In the genomic region with DNA sequence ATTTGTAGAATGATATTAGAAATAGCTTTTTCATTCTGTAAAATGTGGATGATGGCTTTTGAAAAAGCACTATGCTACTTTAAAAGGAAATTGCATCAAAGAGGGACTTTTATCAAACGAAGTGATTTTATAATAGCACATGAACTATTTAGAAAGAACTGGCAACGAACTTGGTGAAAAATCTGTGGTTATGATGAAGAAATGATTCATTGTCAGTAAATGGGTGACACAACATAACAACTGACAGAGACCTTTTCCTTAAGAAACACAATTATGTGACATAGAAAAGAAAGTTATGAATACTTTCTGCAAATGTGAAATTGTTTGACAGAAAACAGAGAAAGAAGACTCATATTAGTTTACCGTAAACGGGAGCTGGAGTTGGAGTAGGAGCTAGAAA, we compare ENCODE assay signal across 20 cellular contexts.
DNase-seq lines count a peak whose midpoint lies in the region; ATAC-seq and TF ChIP-seq lines count a peak whose summit lies in the region.
"Had no signal": no experiment of that assay in that cellular context is flagged by ENCODE, and none has a peak within 500 bp of the region (broad histone marks: within the 10 kb centered on the region; RNA-seq: fewer than 3 reads in every experiment).

No MANE protein-coding gene starts in this region.

- H3K9me3 ChIP-seq in ovary: no peaks in the 10 kb centered on the region
- H3K9me3 ChIP-seq: BE2C had no signal

- no peak overlapping the region for H3K4me3 Mint-ChIP-seq in activated T-helper 17 cell treated with anti-CD3 and anti-CD28 coated beads, Interleukin-2, amount 50 U/mL, for 72 hours
- H3K4me3 Mint-ChIP-seq: HFFc6 had no signal

- DNase-seq in HCEC 1CT: peak; percentile 39
- DNase-seq in fibroblast of pulmonary artery (ENCODE audit: low read depth): peak; percentile 51
- DNase-seq in ovary: no peak
- no peak for DNase-seq in COR-L47 (lab: John Stamatoyannopoulos, UW)
- DNase-seq: BE2C, EL, H7, HFFc6, KBM-7, NCI-H1105, NCI-H2081, NCI-H2171, NCI-H345, NCI-H524, OCI-M1, Right ventricle myocardium superior had no signal

- no peak overlapping the region for H2AFZ ChIP-seq in ACC112 (ENCODE audit: low read length, unreplicated experiment)

- H3K4me1 Mint-ChIP-seq in activated T-helper 17 cell treated with anti-CD3 and anti-CD28 coated beads, Interleukin-2, amount 50 U/mL, for 72 hours: no peaks in the 10 kb centered on the region

- no peaks in the 10 kb centered on the region for H3K9me3 Mint-ChIP-seq in activated T-helper 17 cell treated with anti-CD3 and anti-CD28 coated beads, Interleukin-2, amount 50 U/mL, for 72 hours
- H3K9me3 Mint-ChIP-seq: HFFc6 had no signal

- 79 to 85% (median 82%) methylated on average over 4 of the region's 4 CpGs for WGBS in ovary, 3 donors

- no peak for TF ChIP-seq CTCF in fibroblast of pulmonary artery (IDR thresholded peaks at IDR 0.05; ENCODE audit: low read length, missing control alignments)
- TF ChIP-seq CTCF in ovary (IDR thresholded peaks at IDR 0.05): no peak

- H3K79me2 ChIP-seq in ACC112 (ENCODE audit: control insufficient read depth, insufficient read depth, low read length, unreplicated experiment): no peaks in the 10 kb centered on the region

- no peak for TF ChIP-seq POLR2A in ovary (IDR thresholded peaks at IDR 0.05)

- H3K4me3 ChIP-seq in ACC112 (ENCODE audit: low read depth, low read length): no peak overlapping the region
- no peak overlapping the region for H3K4me3 ChIP-seq in fibroblast of pulmonary artery (replicated peaks; ENCODE audit: low read depth, low read length)
- no peak overlapping the region for H3K4me3 ChIP-seq in ovary

- H3K27ac ChIP-seq in ACC112 (ENCODE audit: low read depth, low read length) (peak overlapping the region; percentile 69), ovary (no peak overlapping the region)
- H3K27ac ChIP-seq: HL-60 had no signal

- TF ChIP-seq EP300 in ovary (IDR thresholded peaks at IDR 0.05): no peak

- no peak overlapping the region for H3K27ac Mint-ChIP-seq in activated T-helper 17 cell treated with anti-CD3 and anti-CD28 coated beads, Interleukin-2, amount 50 U/mL, for 72 hours
- H3K27ac Mint-ChIP-seq: HFFc6 had no signal

- peaks cover 2% of the 10 kb centered on the region for H3K27me3 Mint-ChIP-seq in activated T-helper 17 cell treated with anti-CD3 and anti-CD28 coated beads, Interleukin-2, amount 50 U/mL, for 72 hours

- ATAC-seq in activated T-helper 17 cell treated with anti-CD3 and anti-CD28 coated beads, Interleukin-2, amount 50 U/mL, for 72 hours (replicated peaks): peak; percentile 12
- ATAC-seq in GM19395 (IDR thresholded peaks at IDR 0.05; ENCODE audit: unreplicated experiment): no peak

- H3K36me3 Mint-ChIP-seq in activated T-helper 17 cell treated with anti-CD3 and anti-CD28 coated beads, Interleukin-2, amount 50 U/mL, for 72 hours (ENCODE audit: low read depth): no peaks in the 10 kb centered on the region

- intact Hi-C loops in ovary (cut with DNase I): no loop called here

- H3K4me1 ChIP-seq in ACC112 (ENCODE audit: control insufficient read depth, insufficient read depth, low read length, unreplicated experiment) (peaks cover 34% of the 10 kb centered on the region), ovary (ENCODE audit: insufficient read depth) (no peaks in the 10 kb centered on the region)

- H3K36me3 ChIP-seq in ACC112 (ENCODE audit: insufficient read depth, low read length): 0 out of 2 replicates have a peak, but pooled peaks cover 5% of the 10 kb centered on the region
- no peaks in the 10 kb centered on the region for H3K36me3 ChIP-seq in ovary

- H3K27me3 ChIP-seq in ACC112 (ENCODE audit: insufficient read depth, low read length) (no peaks in the 10 kb centered on the region), ovary (no peaks in the 10 kb centered on the region)
- H3K27me3 ChIP-seq: BE2C had no signal

Comparison
In these comparisons a context has a peak if more than half of its experiments do, and no peak if none do; other contexts are left out.
1. DNase-seq: peak in HCEC 1CT (single experiment) and fibroblast of pulmonary artery (single experiment); none in ovary (0 of 5) and COR-L47 (single experiment).